ENCODE assay signal across 9 cellular contexts in genomic region chr3:9565316-9565715, GRCh38. TPM values are rescaled to one million over a fixed set of nuclear protein-coding genes. Genes with fewer than 3 reads are reported as not detected.
"Had no signal": no experiment of that assay in that cellular context is flagged by ENCODE, and none has a peak within 500 bp of the region (broad histone marks: within the 10 kb centered on the region; RNA-seq: fewer than 3 reads in every experiment).

No MANE protein-coding gene starts in this region.

- H3K4me3 ChIP-seq: GM12878 had no signal

- DNase-seq: GDM1, GF-D8 had no signal

- FAIRE-seq: G401.6, GM12878, GM12891, GM12892, GM18507, GM19239 had no signal

- ATAC-seq: GM12878 had no signal

RNA-seq across cellular contexts. Expression of gene LHFPL4, which starts 11.7 kb away (rescaled TPM):
- total RNA-seq: G401, GM12878 had no signal
